ENCODE assay signal across 9 cellular contexts in the genomic region with DNA sequence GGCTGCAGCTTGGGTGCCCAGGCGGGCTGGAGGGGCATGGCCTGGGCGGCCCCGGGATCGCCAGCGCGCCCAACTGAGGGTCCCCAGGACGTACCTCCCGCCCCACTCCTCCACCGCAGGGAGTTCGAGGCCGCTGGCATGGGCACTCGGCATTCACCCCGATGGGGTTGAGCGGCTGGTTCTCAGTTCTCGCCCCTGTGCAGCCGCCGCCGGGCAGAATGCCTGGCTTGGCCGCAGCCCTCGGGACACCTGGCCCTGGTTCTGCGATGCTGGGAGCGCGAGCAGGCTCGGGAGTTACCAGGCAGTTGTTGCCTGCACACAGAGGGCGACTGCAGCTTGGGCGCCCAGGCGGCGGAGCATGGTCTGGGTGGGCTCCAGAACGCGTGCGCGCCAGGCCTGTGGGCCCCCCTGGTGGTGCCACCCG.
DNase-seq lines count a peak whose midpoint lies in the region; ATAC-seq and TF ChIP-seq lines count a peak whose summit lies in the region.
"Had no signal": no experiment of that assay in that cellular context is flagged by ENCODE, and none has a peak within 500 bp of the region (broad histone marks: within the 10 kb centered on the region; RNA-seq: fewer than 3 reads in every experiment).

No MANE protein-coding gene starts in this region.

- no peaks in the 10 kb centered on the region for H3K9me3 ChIP-seq in BLaER1 treated with 17β-estradiol and CSF1 and Interleukin-3, amounts not matched to agents 10 nM and 100 nM (replicated peaks in 1 of 11)
- H3K9me3 ChIP-seq in HEK293 (ENCODE audit: control insufficient read depth, insufficient read depth, low read depth, low read length) (no peaks in the 10 kb centered on the region), ectodermal cell (ENCODE audit: control insufficient read depth, low read length) (no peaks in the 10 kb centered on the region)

- H3K4me1 Mint-ChIP-seq in naive thymus-derived CD8-positive, alpha-beta T cell: peaks cover 0 to 8% (median 2%) of the 10 kb centered on the region in 4 donors

- DNase-seq in naive thymus-derived CD8-positive, alpha-beta T cell: no peak
- no peak for DNase-seq in HUDEP-2 (lab: John Stamatoyannopoulos, UW; ENCODE audit: unreplicated experiment in 76 of 76)
- DNase-seq in NOMO-1 treated with dmso at 0.1 percent for 144 hours (lab: John Stamatoyannopoulos, UW; ENCODE audit: unreplicated experiment): no peak
- DNase-seq in occipital lobe (lab: John Stamatoyannopoulos, UW): no peak

- H3K27ac ChIP-seq in BLaER1 treated with 17β-estradiol and CSF1 and Interleukin-3, amounts not matched to agents 10 nM and 100 nM: peak overlapping the region in 7 of 11 experiments; percentile 82 to 91 (median 87); a peak in 11 of 22 replicates
- H3K27ac ChIP-seq in HEK293 (ENCODE audit: extremely low read depth, low read depth, low read length): peak overlapping the region; percentile 90; the same call in 1 of the 2 replicates
- no peak overlapping the region for H3K27ac ChIP-seq in ectodermal cell (ENCODE audit: insufficient read depth, low read depth, low read length, poor library complexity, severe bottlenecking)

- H3K4me3 ChIP-seq in BLaER1 treated with 17β-estradiol and CSF1 and Interleukin-3, amounts not matched to agents 10 nM and 100 nM: peak overlapping the region; percentile 65 to 81 (median 76)
- H3K4me3 ChIP-seq in HEK293 (ENCODE audit: low read depth, low read length): peak overlapping the region; percentile 60
- H3K4me3 ChIP-seq in ectodermal cell (ENCODE audit: insufficient read depth, low read depth, low read length): peak overlapping the region; percentile 40

- H3K27me3 ChIP-seq in BLaER1 treated with 17β-estradiol and CSF1 and Interleukin-3, amounts not matched to agents 10 nM and 100 nM: peaks cover 8 to 13% (median 11%) of the 10 kb centered on the region in 11 experiments; a peak in 21 of 22 replicates
- H3K27me3 ChIP-seq in ectodermal cell (ENCODE audit: control insufficient read depth, insufficient read depth, low read length, poor library complexity, severe bottlenecking): peaks cover 88% of the 10 kb centered on the region

- H3K4me3 Mint-ChIP-seq in naive thymus-derived CD8-positive, alpha-beta T cell: peak overlapping the region in 7 of 10 donors; percentile 18 to 74 (median 49)

- peak overlapping the region; percentile 78 to 91 (median 85) for H3K9ac ChIP-seq in BLaER1 treated with 17β-estradiol and CSF1 and Interleukin-3, amounts not matched to agents 10 nM and 100 nM

- WGBS in ectodermal cell, 2 experiments: 42 to 44% methylated on average over 33 of the region's 33 CpGs

- ATAC-seq in naive thymus-derived CD8-positive, alpha-beta T cell: no peak
- ATAC-seq in GM18520 (IDR thresholded peaks at IDR 0.05; ENCODE audit: unreplicated experiment): no peak

- peaks cover 13 to 20% (median 18%) of the 10 kb centered on the region in 10 experiments for H3K4me1 ChIP-seq in BLaER1 treated with 17β-estradiol and CSF1 and Interleukin-3, amounts not matched to agents 10 nM and 100 nM
- no peaks in the 10 kb centered on the region for H3K4me1 ChIP-seq in HEK293 (ENCODE audit: control insufficient read depth, insufficient read depth, low read length)
- H3K4me1 ChIP-seq in ectodermal cell (ENCODE audit: control insufficient read depth, insufficient read depth, low read length): no peaks in the 10 kb centered on the region

- 0 out of 22 replicates have a peak, but pooled peaks cover 0 to 9% (median 0%) of the 10 kb centered on the region in 11 experiments for H3K36me3 ChIP-seq in BLaER1 treated with 17β-estradiol and CSF1 and Interleukin-3, amounts not matched to agents 10 nM and 100 nM
- H3K36me3 ChIP-seq in HEK293 (ENCODE audit: control insufficient read depth in 2 of 2, insufficient read depth in 1 of 2, low read length in 2 of 2) (no peaks in the 10 kb centered on the region), ectodermal cell (ENCODE audit: control insufficient read depth, insufficient read depth, low read length) (no peaks in the 10 kb centered on the region)

- H3K4me2 ChIP-seq in BLaER1 treated with 17β-estradiol and CSF1 and Interleukin-3, amounts not matched to agents 10 nM and 100 nM: peak overlapping the region; percentile 91 to 99 (median 96)

- H3K27ac Mint-ChIP-seq in naive thymus-derived CD8-positive, alpha-beta T cell: no peak overlapping the region
- H3K27ac Mint-ChIP-seq: type B pancreatic cell had no signal

- no peak for TF ChIP-seq CTCF in HEK293 (tag by site-specific recombination; IDR thresholded peaks at IDR 0.05)

- peaks cover 0 to 9% (median 0%) of the 10 kb centered on the region in 11 experiments; a peak in 8 of 22 replicates for H4K20me1 ChIP-seq in BLaER1 treated with 17β-estradiol and CSF1 and Interleukin-3, amounts not matched to agents 10 nM and 100 nM

- peaks cover 0 to 19% (median 6%) of the 10 kb centered on the region in 9 donors for H3K9me3 Mint-ChIP-seq in naive thymus-derived CD8-positive, alpha-beta T cell

- H3K36me3 Mint-ChIP-seq in naive thymus-derived CD8-positive, alpha-beta T cell: peaks cover 0 to 4% (median 0%) of the 10 kb centered on the region in 3 donors

- peaks cover 18 to 43% (median 36%) of the 10 kb centered on the region in 5 donors for H3K27me3 Mint-ChIP-seq in naive thymus-derived CD8-positive, alpha-beta T cell

- POLR2A ChIA-PET in HEK293 (lab: Yijun Ruan, JAX): interaction anchor here (2.4 kb wide), 1 partner anchor 10 kb away, joined by 7 read pairs; no protein-coding TSS in a partner anchor
- POLR2A ChIA-PET in naive thymus-derived CD8-positive, alpha-beta T cell (lab: Charles Lee): interaction anchor here (1.1 to 1.8 kb wide), 3 partner anchors 12 to 131 kb away, joined by 3 to 5 read pairs (median 3); no protein-coding TSS in a partner anchor

- CTCF ChIA-PET in HEK293 (lab: Yijun Ruan, JAX): interaction anchor here (0.8 to 2.3 kb wide), 7 partner anchors 9 to 131 kb away, joined by 3 to 17 read pairs (median 5); a partner anchor contains a TSS

TF ChIP-seq in HEK293, 187 proteins besides CTCF, POLR2A, EP300 and RAD21:
- TF ChIP-seq, protein P1, sequence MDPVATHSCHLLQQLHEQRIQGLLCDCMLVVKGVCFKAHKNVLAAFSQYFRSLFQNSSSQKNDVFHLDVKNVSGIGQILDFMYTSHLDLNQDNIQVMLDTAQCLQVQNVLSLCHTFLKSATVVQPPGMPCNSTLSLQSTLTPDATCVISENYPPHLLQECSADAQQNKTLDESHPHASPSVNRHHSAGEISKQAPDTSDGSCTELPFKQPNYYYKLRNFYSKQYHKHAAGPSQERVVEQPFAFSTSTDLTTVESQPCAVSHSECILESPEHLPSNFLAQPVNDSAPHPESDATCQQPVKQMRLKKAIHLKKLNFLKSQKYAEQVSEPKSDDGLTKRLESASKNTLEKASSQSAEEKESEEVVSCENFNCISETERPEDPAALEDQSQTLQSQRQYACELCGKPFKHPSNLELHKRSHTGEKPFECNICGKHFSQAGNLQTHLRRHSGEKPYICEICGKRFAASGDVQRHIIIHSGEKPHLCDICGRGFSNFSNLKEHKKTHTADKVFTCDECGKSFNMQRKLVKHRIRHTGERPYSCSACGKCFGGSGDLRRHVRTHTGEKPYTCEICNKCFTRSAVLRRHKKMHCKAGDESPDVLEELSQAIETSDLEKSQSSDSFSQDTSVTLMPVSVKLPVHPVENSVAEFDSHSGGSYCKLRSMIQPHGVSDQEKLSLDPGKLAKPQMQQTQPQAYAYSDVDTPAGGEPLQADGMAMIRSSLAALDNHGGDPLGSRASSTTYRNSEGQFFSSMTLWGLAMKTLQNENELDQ (tag by site-specific recombination; IDR thresholded peaks at IDR 0.05; ENCODE audit: low read depth): no peak
- no peak for TF ChIP-seq KLF10 (tag by site-specific recombination; IDR thresholded peaks at IDR 0.05)
- no peak for TF ChIP-seq ZIC2 (tag by site-specific recombination; IDR thresholded peaks at IDR 0.05)
- peak; percentile 7; the same call in 1 of the 2 replicates for TF ChIP-seq ZNF335 (tag by site-specific recombination; conservative IDR thresholded peaks at IDR 0.05)
